Comparison of ENCODE assay signal across 1 cellular context in the genomic region with DNA sequence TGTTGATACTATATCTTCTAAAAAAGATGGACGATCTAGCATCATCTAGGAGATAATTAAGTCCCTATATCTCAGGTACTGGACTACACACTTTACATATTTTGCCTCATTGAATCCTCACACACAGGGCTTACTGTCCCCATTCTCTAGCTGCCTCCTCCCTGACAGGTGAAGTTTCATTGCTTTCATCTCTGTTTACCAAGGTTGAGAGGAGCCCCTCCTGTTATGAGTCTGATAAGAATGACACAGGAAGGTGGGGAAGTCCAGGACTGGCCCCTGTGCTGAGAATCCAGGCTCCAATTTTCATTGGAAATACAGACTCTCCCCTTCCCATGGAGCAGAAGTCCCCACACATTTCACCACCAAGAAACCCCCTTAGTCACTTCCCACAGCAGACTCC.
TF ChIP-seq lines count a peak whose summit lies in the region.

No MANE protein-coding gene starts in this region.

TF ChIP-seq in GM12878, 131 proteins besides CTCF, POLR2A, EP300 and RAD21 (continued from another document):
- TF ChIP-seq MYC (IDR thresholded peaks at IDR 0.05; ENCODE audit: insufficient read depth, insufficient read length, insufficient replicate concordance, low read length, severe bottlenecking): no peak
- TF ChIP-seq TCF7 (IDR thresholded peaks at IDR 0.05; ENCODE audit: borderline replicate concordance): peak; percentile 78
